ENCODE assay signal across 1 cellular context in genomic region chr16:30874821-30875717, GRCh38.
TF ChIP-seq lines count a peak whose summit lies in the region.

No MANE protein-coding gene starts in this region.

TF ChIP-seq in HepG2, 621 proteins besides CTCF, POLR2A, EP300 and RAD21 (continued from another document and continues in another):
- peak; percentile 93 for TF ChIP-seq MYPOP (CRISPR knock-in tag; IDR thresholded peaks at IDR 0.05)
- TF ChIP-seq TFDP2 (CRISPR knock-in tag; IDR thresholded peaks at IDR 0.05) = peak; percentile 89
- TF ChIP-seq ATRX (CRISPR knock-in tag; IDR thresholded peaks at IDR 0.05; ENCODE audit: borderline replicate concordance) = no peak
- TF ChIP-seq HNF4G (IDR thresholded peaks at IDR 0.05; ENCODE audit: borderline replicate concordance, low read depth, low read length) = peak; percentile 72; the same call in 1 of the 2 replicates
- peak; percentile 91 for TF ChIP-seq HNF4G (CRISPR knock-in tag; IDR thresholded peaks at IDR 0.05; ENCODE audit: borderline replicate concordance, low read depth)
- peak; percentile 90 for TF ChIP-seq ESRRA (CRISPR knock-in tag; IDR thresholded peaks at IDR 0.05; ENCODE audit: low read depth)
- peak; percentile 93 for TF ChIP-seq ZNF274 (CRISPR knock-in tag; IDR thresholded peaks at IDR 0.05)
- TF ChIP-seq TMF1 (CRISPR knock-in tag; IDR thresholded peaks at IDR 0.05; ENCODE audit: low read depth) = peak; percentile 98
- TF ChIP-seq ZNF256 (CRISPR knock-in tag; conservative IDR thresholded peaks at IDR 0.05) = peak; percentile 97
- peak; percentile 99 for TF ChIP-seq CAMTA2 (CRISPR knock-in tag; IDR thresholded peaks at IDR 0.05; ENCODE audit: borderline replicate concordance)
- no peak; the same call in none of the 2 replicates for TF ChIP-seq ZFP36L2 (CRISPR knock-in tag; IDR thresholded peaks at IDR 0.05)
- no peak; the same call in 1 of the 2 replicates for TF ChIP-seq KLF9 (CRISPR knock-in tag; IDR thresholded peaks at IDR 0.05; ENCODE audit: low read depth)
- TF ChIP-seq ZBTB43 (CRISPR knock-in tag; conservative IDR thresholded peaks at IDR 0.05) = peak; percentile 85
- peak; percentile 95; the same call in 1 of the 2 replicates for TF ChIP-seq ETS1 (CRISPR knock-in tag; IDR thresholded peaks at IDR 0.05)
- peak; percentile 72; the same call in 1 of the 2 replicates for TF ChIP-seq ZNF101 (CRISPR knock-in tag; IDR thresholded peaks at IDR 0.05; ENCODE audit: borderline replicate concordance, low read depth)
- TF ChIP-seq KLF12 (CRISPR knock-in tag; IDR thresholded peaks at IDR 0.05; ENCODE audit: borderline replicate concordance) = peak; percentile 90
- peak; percentile 59 for TF ChIP-seq ZSCAN20 (CRISPR knock-in tag; IDR thresholded peaks at IDR 0.05; ENCODE audit: borderline replicate concordance)
- no peak for TF ChIP-seq ZUFSP (CRISPR knock-in tag; IDR thresholded peaks at IDR 0.05; ENCODE audit: borderline replicate concordance)
- TF ChIP-seq XBP1 (CRISPR knock-in tag; IDR thresholded peaks at IDR 0.05) = peak; percentile 58
- TF ChIP-seq ZBTB42 (CRISPR knock-in tag; IDR thresholded peaks at IDR 0.05) = peak; percentile 95
- peak; percentile 89 for TF ChIP-seq MEIS2 (CRISPR knock-in tag; IDR thresholded peaks at IDR 0.05)
- no peak for TF ChIP-seq ARNT (IDR thresholded peaks at IDR 0.05)
- no peak; the same call in 1 of the 2 replicates for TF ChIP-seq ZNF136 (CRISPR knock-in tag; IDR thresholded peaks at IDR 0.05; ENCODE audit: low read depth)
- peak; percentile 100 for TF ChIP-seq ZNF772 (CRISPR knock-in tag; IDR thresholded peaks at IDR 0.05)
- TF ChIP-seq STAT6 (CRISPR knock-in tag; IDR thresholded peaks at IDR 0.05; ENCODE audit: borderline replicate concordance) = peak; percentile 97
- TF ChIP-seq ZNF775 (CRISPR knock-in tag; IDR thresholded peaks at IDR 0.05; ENCODE audit: borderline replicate concordance) = peak; percentile 46; the same call in 1 of the 2 replicates
- TF ChIP-seq MTERF4 (CRISPR knock-in tag; IDR thresholded peaks at IDR 0.05) = peak; percentile 83; the same call in 1 of the 2 replicates
- TF ChIP-seq ZNF350 (CRISPR knock-in tag; IDR thresholded peaks at IDR 0.05; ENCODE audit: borderline replicate concordance, low read depth) = peak; percentile 99
- TF ChIP-seq ZSCAN21 (CRISPR knock-in tag; IDR thresholded peaks at IDR 0.05; ENCODE audit: borderline replicate concordance) = peak; percentile 98
- peak; percentile 99 for TF ChIP-seq GABPA (IDR thresholded peaks at IDR 0.05; ENCODE audit: low read depth, low read length)
- TF ChIP-seq GABPA (CRISPR knock-in tag; IDR thresholded peaks at IDR 0.05; ENCODE audit: low read depth) = peak; percentile 94
- TF ChIP-seq ZNF431 (CRISPR knock-in tag; IDR thresholded peaks at IDR 0.05; ENCODE audit: borderline replicate concordance, low read depth) = peak; percentile 93
- TF ChIP-seq ZFP36L1 (CRISPR knock-in tag; IDR thresholded peaks at IDR 0.05) = peak; percentile 99
- peak; percentile 97 for TF ChIP-seq ZNF501 (CRISPR knock-in tag; IDR thresholded peaks at IDR 0.05)
- TF ChIP-seq U2AF2 (IDR thresholded peaks at IDR 0.05; ENCODE audit: low read depth, low read length) = no peak
- peak; percentile 85 for TF ChIP-seq ZNF275 (CRISPR knock-in tag; IDR thresholded peaks at IDR 0.05; ENCODE audit: borderline replicate concordance)
- peak; percentile 95 for TF ChIP-seq ZNF883 (CRISPR knock-in tag; IDR thresholded peaks at IDR 0.05; ENCODE audit: not compliant biosample characterization)
- peak; percentile 91 for TF ChIP-seq ZNF407 (CRISPR knock-in tag; IDR thresholded peaks at IDR 0.05; ENCODE audit: not compliant biosample characterization)
